8 cellular contexts compared by ENCODE assay signal in genomic region chr2:182666674-182667320, GRCh38. TPM values are rescaled to one million over a fixed set of nuclear protein-coding genes. Genes with fewer than 3 reads are reported as not detected.
A peak's percentile ranks its signal among the peaks of the same experiment; 100 is the strongest.
DNase-seq lines count a peak whose midpoint lies in the region; ATAC-seq and TF ChIP-seq lines count a peak whose summit lies in the region.

No MANE protein-coding gene starts in this region.

- in situ Hi-C loops in GM13976 (cut with MboI; ENCODE audit: low sequenced_read_pairs, unreplicated experiment): loop anchor here (25.0 kb wide), 1 partner anchor 321 kb away; no protein-coding TSS in a partner anchor

- no peak for TF ChIP-seq CTCF in GM13976 (IDR thresholded peaks at IDR 0.05; ENCODE audit: borderline replicate concordance, control extremely low read depth, extremely low read depth, insufficient read depth, missing control alignments)
- peak; percentile 72 for TF ChIP-seq CTCF in choroid plexus epithelial cell (conservative IDR thresholded peaks at IDR 0.05; ENCODE audit: low read depth, low read length)

- peak; percentile 40 for DNase-seq in CD1c-positive myeloid dendritic cell (ENCODE audit: extremely low spot score)
- DNase-seq in GM13976 (ENCODE audit: low spot score): peak; percentile 31
- DNase-seq in NCI-H2029 (lab: John Stamatoyannopoulos, UW): peak; percentile 8
- peak; percentile 65 for DNase-seq in choroid plexus epithelial cell (ENCODE audit: low read depth)
- DNase-seq in renal cortical epithelial cell (ENCODE audit: low read depth): peak; percentile 27
- no peak for DNase-seq in NK-92 treated with Interleukin-12 subunit alpha and Interleukin-12 subunit beta, amount 100 ng/mL, for 24 hours (lab: John Stamatoyannopoulos, UW)
- DNase-seq in stimulated activated CD4-positive, alpha-beta T cell treated with anti-CD3 and anti-CD28 coated beads, Interleukin-12 subunit alpha, Interleukin-12 subunit beta, amount 100 ng/mL, for 4 hours: no peak

- ATAC-seq in HG02610 (IDR thresholded peaks at IDR 0.05; ENCODE audit: unreplicated experiment): peak; percentile 81

- H3K4me3 ChIP-seq in choroid plexus epithelial cell (ENCODE audit: low read depth, low read length): no peak overlapping the region

RNA-seq across cellular contexts. Expression of gene DNAJC10, which starts 49.3 kb away (rescaled TPM):
- 202 and 254 TPM in 2 replicates for total RNA-seq in renal cortical epithelial cell

Comparison
In these comparisons a context has a peak if more than half of its experiments do, and no peak if none do; other contexts are left out.
1. DNase-seq: peak in CD1c-positive myeloid dendritic cell (single experiment), GM13976 (single experiment), NCI-H2029 (single experiment), choroid plexus epithelial cell (single experiment) and renal cortical epithelial cell (single experiment); none in NK-92 treated with Interleukin-12 subunit alpha and Interleukin-12 subunit beta, amount 100 ng/mL, for 24 hours (single experiment) and stimulated activated CD4-positive, alpha-beta T cell treated with anti-CD3 and anti-CD28 coated beads, Interleukin-12 subunit alpha, Interleukin-12 subunit beta, amount 100 ng/mL, for 4 hours (single experiment).